Comparison of ENCODE assay signal across 13 cellular contexts in the genomic region with DNA sequence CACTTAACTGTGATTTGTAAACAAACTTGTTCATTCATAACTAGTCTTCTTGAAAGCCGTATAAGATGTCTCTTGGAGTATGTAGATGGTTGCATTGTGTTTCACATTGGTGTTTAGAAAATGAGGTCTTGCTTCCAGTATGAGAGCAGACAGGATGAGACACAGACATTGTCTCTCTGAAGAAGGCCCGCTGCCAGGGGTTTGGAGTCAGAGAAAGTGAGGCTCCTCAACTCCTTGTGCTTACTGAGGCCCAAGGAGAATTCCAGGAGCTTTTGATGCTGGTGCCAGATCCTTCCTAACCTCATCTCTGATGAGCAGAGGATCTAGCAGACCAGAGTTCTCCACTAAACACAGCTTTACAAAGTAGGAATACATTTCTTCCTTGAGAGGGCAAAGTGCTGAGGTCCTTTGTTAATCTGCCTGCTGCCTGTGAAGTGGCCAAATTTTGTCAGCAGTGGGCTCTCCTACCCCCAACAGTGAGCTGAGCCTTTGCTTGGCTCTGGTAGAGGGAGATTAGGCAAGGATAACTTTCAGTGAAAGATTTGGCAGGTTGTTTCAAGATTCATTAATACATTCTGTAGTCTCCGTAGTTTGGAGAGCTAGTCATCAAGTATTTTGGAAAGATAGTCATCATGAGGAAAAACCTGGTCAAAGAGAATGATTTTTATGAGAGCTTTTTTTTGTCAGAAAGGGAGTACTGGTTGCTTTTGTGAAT. TPM values are rescaled to one million over a fixed set of nuclear protein-coding genes. Genes with fewer than 3 reads are reported as not detected.
DNase-seq lines count a peak whose midpoint lies in the region; ATAC-seq and TF ChIP-seq lines count a peak whose summit lies in the region.
"Had no signal": no experiment of that assay in that cellular context is flagged by ENCODE, and none has a peak within 500 bp of the region (broad histone marks: within the 10 kb centered on the region; RNA-seq: fewer than 3 reads in every experiment).

No MANE protein-coding gene starts in this region.

- peak overlapping the region; percentile 57 to 80 (median 70) for H3K27ac Mint-ChIP-seq in CD4-positive, CD25-positive, alpha-beta regulatory T cell

- H3K9me3 Mint-ChIP-seq in CD4-positive, CD25-positive, alpha-beta regulatory T cell: peaks cover 0 to 2% (median 0%) of the 10 kb centered on the region in 7 donors

- H3K4me1 ChIP-seq in CD4-positive, CD25-positive, alpha-beta regulatory T cell (ENCODE audit: control insufficient read depth, insufficient read depth, low read length, poor library complexity, severe bottlenecking): peaks cover 4% of the 10 kb centered on the region
- peaks cover 23% of the 10 kb centered on the region for H3K4me1 ChIP-seq in skeletal muscle satellite cell (ENCODE audit: control insufficient read depth, insufficient read depth, low read length)
- no peaks in the 10 kb centered on the region for H3K4me1 ChIP-seq in mammary epithelial cell (ENCODE audit: insufficient read depth, low read length)

- no peaks in the 10 kb centered on the region for H3K9me3 ChIP-seq in CD4-positive, CD25-positive, alpha-beta regulatory T cell (ENCODE audit: control insufficient read depth in 2 of 2, low read length in 2 of 2)
- H3K9me3 ChIP-seq in MG63 (no peaks in the 10 kb centered on the region), skeletal muscle satellite cell (replicated peaks; ENCODE audit: low read length) (no peaks in the 10 kb centered on the region), mammary epithelial cell (replicated peaks; ENCODE audit: insufficient read depth, low read length) (no peaks in the 10 kb centered on the region)

- CTCF ChIA-PET in mammary epithelial cell (lab: Charles Lee; ENCODE audit: low non-redundant PET): no interaction called here

- peaks cover 56% of the 10 kb centered on the region for H3K36me3 Mint-ChIP-seq in CD4-positive, CD25-positive, alpha-beta regulatory T cell

- no peak overlapping the region for H3K27ac ChIP-seq in CD4-positive, CD25-positive, alpha-beta regulatory T cell (ENCODE audit: insufficient read depth, low read length, poor library complexity, severe bottlenecking)
- no peak overlapping the region for H3K27ac ChIP-seq in mammary epithelial cell (ENCODE audit: insufficient read depth, low read depth, low read length)

- H3K4me2 ChIP-seq in skeletal muscle satellite cell (ENCODE audit: low read length): peak overlapping the region; percentile 21
- no peak overlapping the region for H3K4me2 ChIP-seq in mammary epithelial cell (ENCODE audit: insufficient read depth, low read depth, low read length)

- 70% methylated on average over 3 of the region's 3 CpGs for WGBS in mammary epithelial cell (ENCODE audit: low coverage, missing lambda C conversion rate)

- no peak overlapping the region for H3K4me3 ChIP-seq in CD4-positive, CD25-positive, alpha-beta regulatory T cell (ENCODE audit: low read depth, low read length)
- H3K4me3 ChIP-seq in MG63 (no peak overlapping the region), fibroblast of the aortic adventitia (ENCODE audit: low read depth, low read length) (no peak overlapping the region), skeletal muscle satellite cell (ENCODE audit: low read length) (no peak overlapping the region), mammary epithelial cell (replicated peaks in 1 of 3; ENCODE audit: insufficient read depth in 1 of 3, low read depth in 2 of 3, low read length in 3 of 3) (no peak overlapping the region)

- peak overlapping the region in 2 of 4 donors; percentile 16 to 32 for H3K4me3 Mint-ChIP-seq in CD4-positive, CD25-positive, alpha-beta regulatory T cell

- no peak for TF ChIP-seq CTCF in fibroblast of the aortic adventitia (IDR thresholded peaks at IDR 0.05; ENCODE audit: insufficient read depth, low read length)
- no peak for TF ChIP-seq CTCF in mammary epithelial cell (conservative IDR thresholded peaks at IDR 0.05 in 1 of 2, IDR thresholded peaks at IDR 0.05 in 1 of 2; ENCODE audit: extremely low read depth in 1 of 2, insufficient read depth in 1 of 2, low read depth in 1 of 2, low read length in 2 of 2)

- in situ Hi-C loops in mammary epithelial cell (cut with MboI; ENCODE audit: low sequenced_read_pairs in 2 of 2): no loop called here

- DNase-seq in CD4-positive, CD25-positive, alpha-beta regulatory T cell: no peak
- DNase-seq in MG63 (peak; percentile 76), fibroblast of the aortic adventitia (ENCODE audit: low read depth) (peak; percentile 68), HK-2 (ENCODE audit: unreplicated experiment) (no peak), mammary epithelial cell (no peak), Ammon's horn (ENCODE audit: low spot score) (no peak)
- DNase-seq: activated CD8-positive, alpha-beta memory T cell treated with anti-CD3 and anti-CD28 coated beads, Interleukin-2, amount 50 U/mL, for 4 hours; caudate nucleus; foreskin melanocyte had no signal

- no peaks in the 10 kb centered on the region for H4K20me1 ChIP-seq in mammary epithelial cell (ENCODE audit: insufficient read depth, low read length)

- H3K9ac ChIP-seq in skeletal muscle satellite cell (ENCODE audit: low read depth, low read length) (no peak overlapping the region), mammary epithelial cell (ENCODE audit: insufficient read depth, low read length) (no peak overlapping the region)

- H3K27me3 ChIP-seq in CD4-positive, CD25-positive, alpha-beta regulatory T cell (ENCODE audit: control insufficient read depth, insufficient read depth, low read length): no peaks in the 10 kb centered on the region
- no peaks in the 10 kb centered on the region for H3K27me3 ChIP-seq in MG63
- no peaks in the 10 kb centered on the region for H3K27me3 ChIP-seq in skeletal muscle satellite cell (ENCODE audit: control insufficient read depth, insufficient read depth, low read length)
- no peaks in the 10 kb centered on the region for H3K27me3 ChIP-seq in mammary epithelial cell (ENCODE audit: insufficient read depth, low read length)

- H3K79me2 ChIP-seq in mammary epithelial cell (ENCODE audit: insufficient read depth, low read length): peaks cover 97% of the 10 kb centered on the region

- H2AFZ ChIP-seq in mammary epithelial cell (ENCODE audit: low read depth, low read length): no peak overlapping the region

- no peaks in the 10 kb centered on the region for H3K27me3 Mint-ChIP-seq in CD4-positive, CD25-positive, alpha-beta regulatory T cell

- ATAC-seq in CD4-positive, CD25-positive, alpha-beta regulatory T cell (ENCODE audit: low read depth in 2 of 2): no peak
- no peak for ATAC-seq in HG03097 (IDR thresholded peaks at IDR 0.05; ENCODE audit: low FRiP score, unreplicated experiment)

- dilution Hi-C loops in mammary epithelial cell (cut with HindIII; ENCODE audit: low sequenced_read_pairs): no loop called here

- H3K4me1 Mint-ChIP-seq in CD4-positive, CD25-positive, alpha-beta regulatory T cell: peaks cover 7 to 71% (median 52%) of the 10 kb centered on the region in 4 donors

- H3K36me3 ChIP-seq in CD4-positive, CD25-positive, alpha-beta regulatory T cell (ENCODE audit: control insufficient read depth, insufficient read depth, low read length): peaks cover 61% of the 10 kb centered on the region
- peaks cover 68% of the 10 kb centered on the region for H3K36me3 ChIP-seq in MG63
- H3K36me3 ChIP-seq in skeletal muscle satellite cell (ENCODE audit: insufficient read depth, low read length): peaks cover 44% of the 10 kb centered on the region
- H3K36me3 ChIP-seq in mammary epithelial cell (ENCODE audit: insufficient read depth, low read length): peaks cover 21% of the 10 kb centered on the region

- BruUV-seq in mammary epithelial cell (replicated peaks; lab: Mats Ljungman, UMichigan): no TSS peak

- intact Hi-C loops in mammary epithelial cell (cut with micrococcal nuclease): no loop called here

RNA-seq across cellular contexts. Expression of a gene that starts 9.7 kb away (rescaled TPM):
- total RNA-seq in CD4-positive, CD25-positive, alpha-beta regulatory T cell: 114 TPM
- polyA plus RNA-seq in CD4-positive, CD25-positive, alpha-beta regulatory T cell: 10 to 100 TPM; 81.3 to 99.4 (median 92.6) TPM
- 84.1 and 106 TPM in 2 replicates for total RNA-seq in MG63 (2014; rRNA removed; shearing (Covaris generic); ENCODE audit: low replicate concordance)
- total RNA-seq in fibroblast of the aortic adventitia (ENCODE audit: low replicate concordance) (66.0 and 95.6 TPM in 2 replicates), mammary epithelial cell (100 to 1,000 TPM; 114 to 123 TPM)
- 94.8 and 100 TPM in 2 replicates for total RNA-seq in skeletal muscle satellite cell (2012; rRNA removed)
- polyA plus RNA-seq in mammary epithelial cell: 72.7 TPM
- polyA minus RNA-seq in mammary epithelial cell: 75.8 TPM

RNA-seq across cellular contexts. Expression of a gene that starts 29.3 kb away (rescaled TPM):
- total RNA-seq in CD4-positive, CD25-positive, alpha-beta regulatory T cell: 1.2 TPM
- polyA plus RNA-seq in CD4-positive, CD25-positive, alpha-beta regulatory T cell: not detected
- total RNA-seq in MG63 (2014; rRNA removed; shearing (Covaris generic); ENCODE audit: low replicate concordance): not detected in 2 replicates
- total RNA-seq in fibroblast of the aortic adventitia (ENCODE audit: low replicate concordance): not detected in 2 replicates
- total RNA-seq in skeletal muscle satellite cell (2012; rRNA removed): under 0.01 TPM in 2 replicates
- under 1 TPM; 0.47 to 0.50 TPM for total RNA-seq in mammary epithelial cell
- not detected for polyA plus RNA-seq in mammary epithelial cell
- not detected for polyA minus RNA-seq in mammary epithelial cell
- total RNA-seq: HT1080 had no signal
- polyA plus RNA-seq: liver had no signal

Comparison
In these comparisons a context has a peak if more than half of its experiments do, and no peak if none do; other contexts are left out.
1. DNase-seq: peak in MG63 (single experiment) and fibroblast of the aortic adventitia (single experiment); none in CD4-positive, CD25-positive, alpha-beta regulatory T cell (0 of 3), HK-2 (single experiment), mammary epithelial cell (single experiment) and Ammon's horn (single experiment).